26 cellular contexts compared by ENCODE assay signal in the genomic region with DNA sequence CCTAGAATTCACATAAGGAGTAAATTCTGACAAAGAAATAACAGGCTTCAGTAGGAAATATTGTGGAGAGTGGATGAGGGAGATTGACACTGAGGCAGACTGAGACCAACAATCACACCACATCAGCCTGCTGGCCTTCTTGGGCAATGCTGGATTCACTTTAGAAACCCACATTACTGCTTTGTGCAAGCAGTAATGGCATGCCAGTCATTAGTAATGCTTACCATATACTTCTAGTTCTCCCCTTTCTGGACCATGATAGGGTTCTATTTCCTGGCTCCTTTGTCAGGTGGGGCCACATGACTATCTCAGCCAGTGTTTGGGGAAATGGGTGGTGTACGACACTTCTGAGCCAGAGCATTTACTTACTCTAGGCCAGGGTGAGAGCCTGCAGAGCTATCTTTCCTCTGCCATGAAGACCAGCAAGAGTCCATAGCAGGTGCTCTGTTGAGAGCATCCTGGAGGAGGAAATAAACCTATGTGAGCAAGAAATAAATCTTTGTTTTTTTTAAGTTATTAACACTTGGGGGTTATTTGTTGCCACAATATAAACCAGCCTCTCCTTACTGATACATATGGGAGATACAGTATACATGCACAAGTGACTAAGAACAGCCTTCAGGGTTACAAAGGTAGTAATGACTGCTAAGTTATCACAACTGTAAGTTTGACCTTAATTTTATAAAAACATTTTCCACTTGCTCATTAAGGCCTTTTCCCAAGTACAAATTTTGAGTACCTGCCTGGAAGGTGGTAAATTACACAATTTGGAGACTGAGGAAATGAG.
"Had no signal": no experiment of that assay in that cellular context is flagged by ENCODE, and none has a peak within 500 bp of the region (broad histone marks: within the 10 kb centered on the region; RNA-seq: fewer than 3 reads in every experiment).

No MANE protein-coding gene starts in this region.

- H3K4me3 ChIP-seq: breast epithelium, esophagus squamous epithelium, heart right ventricle, right atrium auricular region, smooth muscle cell, thoracic aorta had no signal

- H3K27ac Mint-ChIP-seq: mesothelial cell of epicardium, naive B cell, T-helper 17 cell had no signal

- H3K4me2 ChIP-seq: smooth muscle cell had no signal

- H3K4me1 Mint-ChIP-seq: central memory CD8-positive, alpha-beta T cell; naive B cell; neural crest cell had no signal

- H3K9me3 ChIP-seq: breast epithelium, esophagus squamous epithelium, right atrium auricular region, thoracic aorta had no signal

- DNase-seq: activated CD4-positive, alpha-beta T cell treated with anti-CD3 and anti-CD28 coated beads, Interleukin-2, amount 50 U/mL, for 4 hours; activated effector memory CD4-positive, alpha-beta T cell treated with Interleukin-2 at 50 U/mL for 16 hours; activated naive CD4-positive, alpha-beta T cell treated with Interleukin-2 at 50 U/mL for 16 hours; activated T-cell treated with anti-CD3 and anti-CD28 coated beads, Interleukin-2, amount 50 U/mL, for 4 hours; amygdala; dermis blood vessel endothelial cell; effector CD4-positive, alpha-beta T cell; esophagus squamous epithelium; foreskin melanocyte; heart right ventricle; naive B cell; occipital lobe; stimulated activated CD4-positive, alpha-beta T cell treated with anti-CD3 and anti-CD28 coated beads, Interleukin-1b, Interleukin-23, amount 100 ng/mL, for 48 hours; stimulated activated naive CD4-positive, alpha-beta T cell; T-helper 17 cell; T1000; trophoblast cell had no signal

- H3K36me3 Mint-ChIP-seq: mesothelial cell of epicardium, naive B cell had no signal

- H3K4me3 Mint-ChIP-seq: activated T-cell treated with anti-CD3 and anti-CD28 coated beads, Interleukin-2, amount 50 U/mL, for 4 hours; central memory CD8-positive, alpha-beta T cell; mesothelial cell of epicardium; naive B cell; neural crest cell; T-helper 17 cell had no signal

- H3K9me3 Mint-ChIP-seq: activated T-cell treated with anti-CD3 and anti-CD28 coated beads, Interleukin-2, amount 50 U/mL, for 4 hours; central memory CD8-positive, alpha-beta T cell; neural crest cell had no signal

- H3K27ac ChIP-seq: breast epithelium, epithelial cell of prostate, esophagus squamous epithelium, heart right ventricle, right atrium auricular region, thoracic aorta had no signal

- ATAC-seq: activated T-cell treated with anti-CD3 and anti-CD28 coated beads, Interleukin-2, amount 50 U/mL, for 4 hours; heart right ventricle; SK-N-SH treated with all-trans-retinoic acid at 6 μM for 48 hours; T-helper 17 cell had no signal

- H3K27me3 ChIP-seq: breast epithelium, esophagus squamous epithelium, heart right ventricle, right atrium auricular region had no signal

- H3K36me3 ChIP-seq: breast epithelium, esophagus squamous epithelium, heart right ventricle, right atrium auricular region, thoracic aorta had no signal

- H3K4me1 ChIP-seq: breast epithelium had no signal

- H3K27me3 Mint-ChIP-seq: central memory CD8-positive, alpha-beta T cell; T-helper 17 cell had no signal
